ENCODE assay signal across 8 cellular contexts in genomic region chr7:6705959-6706665, GRCh38. TPM values are rescaled to one million over a fixed set of nuclear protein-coding genes. Genes with fewer than 3 reads are reported as not detected.
DNase-seq lines count a peak whose midpoint lies in the region; ATAC-seq, FAIRE-seq and TF ChIP-seq lines count a peak whose summit lies in the region.

No MANE protein-coding gene starts in this region.

- peak overlapping the region; percentile 93 for H2AK5ac ChIP-seq in IMR-90 (ENCODE audit: low read depth, low read length)
- no peak overlapping the region for H2AK5ac ChIP-seq in H1 (ENCODE audit: low read depth, low read length)

- H3K9ac ChIP-seq in IMR-90 (ENCODE audit: low read depth, low read length) (peak overlapping the region; percentile 71), H1 (replicated peaks in 1 of 4; ENCODE audit: extremely low read depth in 1 of 4, low read depth in 3 of 4, low read length in 3 of 4) (peak overlapping the region; percentile 65 to 92 (median 82)), subcutaneous abdominal adipose tissue (ENCODE audit: low read length in 5 of 5) (peak overlapping the region; percentile 84 to 95 (median 89))

- no TSS peak for BruUV-seq in IMR-90 (replicated peaks; lab: Mats Ljungman, UMichigan)

- TF ChIP-seq CTCF in IMR-90 (conservative IDR thresholded peaks at IDR 0.05; ENCODE audit: low read depth, low read length): no peak
- no peak for TF ChIP-seq CTCF in H1 (IDR thresholded peaks at IDR 0.05; ENCODE audit: control extremely low read depth in 1 of 3, insufficient read depth in 1 of 3, low read depth in 1 of 3, low read length in 3 of 3)
- TF ChIP-seq CTCF in mucosa of descending colon (IDR thresholded peaks at IDR 0.05): no peak

- in situ Hi-C loops in G401 (cut with HindIII; ENCODE audit: low sequenced_read_pairs) (no loop called here), IMR-90 (cut with MboI; ENCODE audit: low sequenced_read_pairs) (no loop called here)

- dilution Hi-C loops in IMR-90 (cut with HindIII; ENCODE audit: low sequenced_read_pairs, unreplicated experiment): no loop called here

- CTCF ChIA-PET in IMR-90 (lab: Yijun Ruan, JAX) (no interaction called here), H1 (lab: Charles Lee; ENCODE audit: partially characterized antibody) (no interaction called here)

- H3K79me2 ChIP-seq in H1 (ENCODE audit: control insufficient read depth in 1 of 2, insufficient read depth in 2 of 2, low read length in 2 of 2): peaks cover 32 to 47% of the 10 kb centered on the region in 2 experiments

- peak overlapping the region; percentile 100 for H3K4me2 ChIP-seq in IMR-90 (ENCODE audit: low read depth, low read length)
- peak overlapping the region; percentile 99 for H3K4me2 ChIP-seq in H1 (ENCODE audit: insufficient read depth in 1 of 2, low read depth in 2 of 2, low read length in 2 of 2)

- peak overlapping the region; percentile 29 to 63; a peak in 2 of 4 replicates for H4K8ac ChIP-seq in IMR-90 (ENCODE audit: low read depth in 2 of 2, low read length in 2 of 2)
- H4K8ac ChIP-seq in H1 (ENCODE audit: extremely low read depth, insufficient read depth, low read length): peak overlapping the region; percentile 81

- peak overlapping the region; percentile 89 for H2AK9ac ChIP-seq in IMR-90 (replicated peaks; ENCODE audit: low read depth, low read length, poor library complexity)

- TF ChIP-seq POLR2A in IMR-90 (IDR thresholded peaks at IDR 0.05; ENCODE audit: low read depth, low read length): no peak
- TF ChIP-seq POLR2A in H1 (IDR thresholded peaks at IDR 0.05; ENCODE audit: control extremely low read depth in 1 of 2, low read depth in 2 of 2, low read length in 2 of 2): no peak

- peak overlapping the region; percentile 5 for H4K5ac ChIP-seq in IMR-90 (ENCODE audit: low read depth, low read length)
- no peak overlapping the region for H4K5ac ChIP-seq in H1 (ENCODE audit: insufficient read length, low read depth, low read length)

- ATAC-seq in GM21717 (IDR thresholded peaks at IDR 0.05; ENCODE audit: unreplicated experiment) (peak; percentile 30), IMR-90 (ENCODE audit: low read depth) (peak; percentile 64), mucosa of descending colon (peak; percentile 59)

- H2BK15ac ChIP-seq in IMR-90 (ENCODE audit: low read depth, low read length) (no peak overlapping the region), H1 (ENCODE audit: low read length) (0 out of 2 replicates have a peak overlapping the region, but pooled peaks have one; percentile 18)

- no peak overlapping the region for H2BK12ac ChIP-seq in H1 (ENCODE audit: low read depth, low read length)

- H3K36me3 ChIP-seq in IMR-90 (ENCODE audit: control insufficient read depth, insufficient read depth, low read length) (peaks cover 30% of the 10 kb centered on the region), H1 (ENCODE audit: control insufficient read depth in 2 of 4, insufficient read depth in 4 of 4, low read length in 3 of 4) (peaks cover 3 to 32% (median 18%) of the 10 kb centered on the region in 4 experiments; a peak in 7 of 8 replicates), mucosa of descending colon (ENCODE audit: low read depth) (peaks cover 4% of the 10 kb centered on the region), subcutaneous abdominal adipose tissue (ENCODE audit: control insufficient read depth in 5 of 5, insufficient read depth in 5 of 5, low read length in 5 of 5) (peaks cover 0 to 24% (median 18%) of the 10 kb centered on the region in 5 donors)

- H3K9me3 ChIP-seq in IMR-90 (ENCODE audit: control insufficient read depth, insufficient read depth, low read length) (peaks cover 30% of the 10 kb centered on the region), H1 (ENCODE audit: insufficient read depth in 2 of 2, low read depth in 1 of 2, low read length in 1 of 2) (peaks cover 8 to 16% of the 10 kb centered on the region in 2 experiments), mucosa of descending colon (peaks cover 5% of the 10 kb centered on the region), subcutaneous abdominal adipose tissue (ENCODE audit: control insufficient read depth in 5 of 5, low read length in 5 of 5) (peaks cover 0 to 7% (median 2%) of the 10 kb centered on the region in 5 donors)

- peaks cover 12% of the 10 kb centered on the region for H4K20me1 ChIP-seq in IMR-90 (ENCODE audit: insufficient read depth, low read length)
- H4K20me1 ChIP-seq in H1 (replicated peaks in 1 of 2; ENCODE audit: control insufficient read depth in 1 of 2, insufficient read depth in 2 of 2, low read length in 2 of 2): peaks cover 3 to 9% of the 10 kb centered on the region in 2 experiments

- H3K79me1 ChIP-seq in IMR-90 (ENCODE audit: low read depth in 1 of 2, low read length in 2 of 2) (peaks cover 26 to 33% of the 10 kb centered on the region in 2 experiments), H1 (ENCODE audit: low read depth, low read length) (peaks cover 18% of the 10 kb centered on the region)

- peak overlapping the region; percentile 48 for H3K4ac ChIP-seq in IMR-90 (ENCODE audit: low read depth, low read length)
- no peak overlapping the region for H3K4ac ChIP-seq in H1 (replicated peaks; ENCODE audit: insufficient read length, low read depth, low read length)

- POLR2A ChIA-PET in IMR-90 (lab: Charles Lee; ENCODE audit: unreplicated experiment): no interaction called here
- POLR2A ChIA-PET in H1 (lab: Charles Lee; ENCODE audit: partially characterized antibody): no interaction called here

- peak overlapping the region; percentile 62 for H3K27ac ChIP-seq in IMR-90 (ENCODE audit: insufficient read depth, low read length)
- H3K27ac ChIP-seq in H1 (ENCODE audit: low read depth, low read length): peak overlapping the region; percentile 60; the same call in 1 of the 2 replicates
- H3K27ac ChIP-seq in subcutaneous abdominal adipose tissue (ENCODE audit: low read depth, low read length): peak overlapping the region; percentile 82

- H2AFZ ChIP-seq in IMR-90 (replicated peaks; ENCODE audit: low read length, poor library complexity) (peak overlapping the region; percentile 90), H1 (ENCODE audit: low read length) (peak overlapping the region; percentile 14; the same call in 1 of the 2 replicates)

- no peak overlapping the region for H2BK120ac ChIP-seq in IMR-90 (ENCODE audit: low read depth, low read length)
- H2BK120ac ChIP-seq in H1 (replicated peaks; ENCODE audit: low read depth, low read length): no peak overlapping the region

- WGBS in IMR-90 (ENCODE audit: extremely low coverage in 2 of 2, insufficient read length in 1 of 2), 2 experiments: 1% methylated on average over 23 of the region's 47 CpGs; no CpG with 5 or more reads in 1 of the 2 experiments
- WGBS in H1 (ENCODE audit: extremely low coverage in 1 of 2, insufficient coverage in 1 of 2, insufficient read length in 1 of 2, insufficient replicate concordance in 2 of 2, low coverage in 1 of 2, low lambda C conversion rate in 2 of 2, missing lambda C conversion rate in 1 of 2), 2 experiments: 5% methylated on average over 41 of the region's 47 CpGs; no CpG with 5 or more reads in 1 of the 2 experiments

- DNase-seq in G401 (ENCODE audit: low spot score): peak; percentile 5
- DNase-seq in IMR-90: peak; percentile 33
- peak; percentile 47 for DNase-seq in activated CD4-positive, alpha-beta T cell treated with anti-CD3 and anti-CD28 coated beads for 48 hours
- no peak for DNase-seq in H1 (ENCODE audit: low read depth in 1 of 2, low spot score in 2 of 2)
- DNase-seq in mucosa of descending colon: peak; percentile 19 to 69 (median 65)
- DNase-seq in foreskin melanocyte: no peak

- no peaks in the 10 kb centered on the region for H3K4me1 ChIP-seq in IMR-90 (ENCODE audit: control insufficient read depth, insufficient read depth, low read length)
- peaks cover 0 to 4% (median 0%) of the 10 kb centered on the region in 4 experiments; a peak in 2 of 7 replicates for H3K4me1 ChIP-seq in H1 (replicated peaks in 1 of 4; ENCODE audit: control insufficient read depth in 3 of 4, insufficient read depth in 4 of 4, low read length in 3 of 4)
- H3K4me1 ChIP-seq in mucosa of descending colon (ENCODE audit: low read depth): peaks cover 7% of the 10 kb centered on the region
- H3K4me1 ChIP-seq in subcutaneous abdominal adipose tissue (ENCODE audit: control insufficient read depth in 5 of 5, insufficient read depth in 5 of 5, low read length in 5 of 5): peaks cover 10 to 34% (median 25%) of the 10 kb centered on the region in 5 donors

- H3K56ac ChIP-seq in IMR-90 (ENCODE audit: extremely low read depth, insufficient read depth, low read length) (no peak overlapping the region), H1 (replicated peaks; ENCODE audit: insufficient read length, low read depth, low read length) (peak overlapping the region; percentile 25)

- H2BK5ac ChIP-seq in IMR-90 (ENCODE audit: low read depth, low read length, poor library complexity, severe bottlenecking): peak overlapping the region; percentile 63
- H2BK5ac ChIP-seq in H1 (ENCODE audit: low read depth, low read length): peak overlapping the region; percentile 32

- H4K91ac ChIP-seq in IMR-90 (ENCODE audit: insufficient read depth, low read depth, low read length) (no peak overlapping the region), H1 (replicated peaks; ENCODE audit: insufficient read length, low read length) (no peak overlapping the region)

- no peak overlapping the region for H2BK20ac ChIP-seq in IMR-90 (ENCODE audit: low read depth, low read length)
- no peak overlapping the region for H2BK20ac ChIP-seq in H1 (ENCODE audit: low read length)

- H3K23ac ChIP-seq in IMR-90 (ENCODE audit: low read depth, low read length): 0 out of 2 replicates have a peak overlapping the region, but pooled peaks have one; percentile 63
- H3K23ac ChIP-seq in H1 (ENCODE audit: insufficient read length): no peak overlapping the region

- H3K9me1 ChIP-seq in IMR-90 (ENCODE audit: insufficient read depth, low read length): no peaks in the 10 kb centered on the region

- H3K23me2 ChIP-seq in H1 (ENCODE audit: low read depth, low read length): peaks cover 9% of the 10 kb centered on the region; the same call in 1 of the 2 replicates

- H3K14ac ChIP-seq in IMR-90 (replicated peaks; ENCODE audit: low read depth, low read length): no peak overlapping the region; the same call in none of the 2 replicates
- no peak overlapping the region for H3K14ac ChIP-seq in H1 (ENCODE audit: insufficient read length)

- H3K4me3 ChIP-seq in IMR-90 (ENCODE audit: insufficient read depth, low read depth, low read length): peak overlapping the region; percentile 91
- H3K4me3 ChIP-seq in H1 (ENCODE audit: extremely low read depth in 1 of 4, insufficient read depth in 2 of 4, low read depth in 3 of 4, low read length in 4 of 4): peak overlapping the region; percentile 83 to 99 (median 87)
- peak overlapping the region; percentile 96 for H3K4me3 ChIP-seq in mucosa of descending colon
- H3K4me3 ChIP-seq in subcutaneous abdominal adipose tissue (ENCODE audit: low read depth in 1 of 5, low read length in 5 of 5): peak overlapping the region; percentile 86 to 98 (median 95)

- intact Hi-C loops in IMR-90 (cut with micrococcal nuclease): no loop called here
- intact Hi-C loops in mucosa of descending colon (cut with DNase I, micrococcal nuclease): no loop called here

- H3K27me3 ChIP-seq in IMR-90 (ENCODE audit: control insufficient read depth, insufficient read depth, low read length) (no peaks in the 10 kb centered on the region), H1 (replicated peaks in 1 of 4; ENCODE audit: control insufficient read depth in 3 of 4, extremely low read depth in 1 of 4, insufficient read depth in 3 of 4, low read length in 3 of 4) (no peaks in the 10 kb centered on the region; a peak in 2 of 7 replicates), subcutaneous abdominal adipose tissue (ENCODE audit: control insufficient read depth in 5 of 5, insufficient read depth in 4 of 5, low read length in 5 of 5) (peaks cover 0 to 3% (median 0%) of the 10 kb centered on the region in 5 donors)

- no peak overlapping the region for H3K18ac ChIP-seq in IMR-90 (ENCODE audit: low read depth, low read length)
- H3K18ac ChIP-seq in H1 (ENCODE audit: extremely low read depth, low read length): no peak overlapping the region

- FAIRE-seq in H1 (lab: Jason Lieb, UNC): no peak

- TF ChIP-seq RAD21 in IMR-90 (IDR thresholded peaks at IDR 0.05; ENCODE audit: low read length) (no peak), H1 (IDR thresholded peaks at IDR 0.05 in 1 of 2, conservative IDR thresholded peaks at IDR 0.05 in 1 of 2; ENCODE audit: low read depth in 2 of 2, low read length in 2 of 2) (no peak)

- no peak for TF ChIP-seq EP300 in H1 (IDR thresholded peaks at IDR 0.05; ENCODE audit: borderline replicate concordance in 1 of 2, low read depth in 2 of 2, low read length in 2 of 2)

RNA-seq across cellular contexts. Expression of gene ZNF12, which starts 0.6 kb away (rescaled TPM):
- total RNA-seq in G401 (2014; rRNA removed; shearing (Covaris generic)): 12.0 and 12.8 TPM in 2 replicates
- total RNA-seq in IMR-90 (2012; rRNA removed): 20.8 and 22.8 TPM in 2 replicates
- 5.4 and 8.2 TPM in 2 replicates for polyA plus RNA-seq in IMR-90 (2012; rRNA removed)
- polyA plus RNA-seq in IMR-90 (2012; cell fraction: cytosol; rRNA removed): 1.3 and 1.5 TPM in 2 replicates
- polyA plus RNA-seq in IMR-90 (2012; cell fraction: nucleus; rRNA removed; ENCODE audit: low replicate concordance): 7.8 and 34.0 TPM in 2 replicates
- 16.2 and 16.8 TPM in 2 replicates for total RNA-seq in H1 (2021; fragmentation: NEBNext Ultra II Directional; extraction: Animal tissue kit (Norgen Biotek cat#: 25700))
- polyA plus RNA-seq in H1 (2011; rRNA removed): 5.0 and 6.7 TPM in 2 replicates
- polyA plus RNA-seq in H1 (2011; cell fraction: cytosol; rRNA removed): 8.1 TPM
- 13.2 TPM for polyA plus RNA-seq in H1 (2011; cell fraction: nucleus; rRNA removed)
- polyA plus RNA-seq in H1 (2012, experiment 1 of 2): 4.8 to 10.1 TPM (median 6.5 TPM) in 4 replicates
- polyA plus RNA-seq in H1 (2012, experiment 2 of 2): 0.54 TPM
- 10.3 TPM for polyA plus RNA-seq in H1 (2013, experiment 1 of 2)
- 10.2 TPM for polyA plus RNA-seq in H1 (2013, experiment 2 of 2)
- 12.9 and 21.0 TPM in 2 replicates for polyA minus RNA-seq in H1 (2011; rRNA and poly(A)+ RNA removed)
- polyA minus RNA-seq in H1 (2011; cell fraction: cytosol; rRNA and poly(A)+ RNA removed): 16.0 TPM
- polyA minus RNA-seq in H1 (2011; cell fraction: nucleus; rRNA and poly(A)+ RNA removed): 23.3 TPM
- 10 to 100 TPM; 17.7 to 27.7 (median 26.1) TPM for total RNA-seq in mucosa of descending colon

RNA-seq across cellular contexts. Expression of gene RSPH10B2, which starts 47.8 kb away (rescaled TPM):
- 0.80 and 6.6 TPM in 2 replicates for total RNA-seq in G401 (2014; rRNA removed; shearing (Covaris generic))
- total RNA-seq in IMR-90 (2012; rRNA removed) (not detected in 2 replicates), mucosa of descending colon (under 1 TPM in 1 of 3 donors, not detected in 2; 0.32 TPM)
- polyA plus RNA-seq in IMR-90 (2012; rRNA removed) (not detected in 2 replicates), H1 (2011; rRNA removed) (0.14 and 0.20 TPM in 2 replicates)
- polyA plus RNA-seq in IMR-90 (2012; cell fraction: cytosol; rRNA removed): not detected in 2 replicates
- 0.05 TPM in 1 of 2 replicates, not detected in the other for polyA plus RNA-seq in IMR-90 (2012; cell fraction: nucleus; rRNA removed; ENCODE audit: low replicate concordance)
- total RNA-seq in H1 (2021; fragmentation: NEBNext Ultra II Directional; extraction: Animal tissue kit (Norgen Biotek cat#: 25700)): 0.35 and 0.52 TPM in 2 replicates
- polyA plus RNA-seq in H1 (2011; cell fraction: cytosol; rRNA removed): 0.18 TPM
- polyA plus RNA-seq in H1 (2011; cell fraction: nucleus; rRNA removed): not detected
- 0.25 to 0.88 TPM in 2 of 4 replicates, not detected in the others for polyA plus RNA-seq in H1 (2012, experiment 1 of 2)
- polyA plus RNA-seq in H1 (2012, experiment 2 of 2): not detected
- 0.12 TPM for polyA plus RNA-seq in H1 (2013, experiment 1 of 2)
- 0.18 TPM for polyA plus RNA-seq in H1 (2013, experiment 2 of 2)
- polyA minus RNA-seq in H1 (2011; rRNA and poly(A)+ RNA removed): 0.27 and 0.50 TPM in 2 replicates
- polyA minus RNA-seq in H1 (2011; cell fraction: cytosol; rRNA and poly(A)+ RNA removed): 0.44 TPM
- 1.8 TPM for polyA minus RNA-seq in H1 (2011; cell fraction: nucleus; rRNA and poly(A)+ RNA removed)

Comparison
In these comparisons a context has a peak if more than half of its experiments do, and no peak if none do; other contexts are left out.
1. DNase-seq: peak in G401 (single experiment), IMR-90 (single experiment), activated CD4-positive, alpha-beta T cell treated with anti-CD3 and anti-CD28 coated beads for 48 hours (single experiment) and mucosa of descending colon (3 of 3); none in H1 (0 of 2) and foreskin melanocyte (single experiment).
2. Peak in every context shown above with its lines, with median percentiles within 50 percentile points of each other: ATAC-seq, H3K27ac ChIP-seq, H3K4me3 ChIP-seq and H3K9ac ChIP-seq.